ENCODE assay signal across 8 cellular contexts in genomic region chr1:174022976-174023277, GRCh38. TPM values are rescaled to one million over a fixed set of nuclear protein-coding genes. Genes with fewer than 3 reads are reported as not detected.
DNase-seq lines count a peak whose midpoint lies in the region; ATAC-seq, FAIRE-seq and TF ChIP-seq lines count a peak whose summit lies in the region.

No MANE protein-coding gene starts in this region.

- H3K4me3 Mint-ChIP-seq in CD8-positive, alpha-beta T cell, result peak overlapping the region; percentile 95

- no peaks in the 10 kb centered on the region for H3K9me1 ChIP-seq in endothelial cell of umbilical vein (replicated peaks; ENCODE audit: control insufficient read depth, extremely low read depth, insufficient read depth, low read length)

- dilution Hi-C loops in endothelial cell of umbilical vein (cut with MboI; ENCODE audit: extremely low pct_ligation_motif_present, low sequenced_read_pairs), result no loop called here

- no peak for TF ChIP-seq POLR2A in endothelial cell of umbilical vein (IDR thresholded peaks at IDR 0.05; ENCODE audit: low read depth, low read length)

- H3K36me3 ChIP-seq in CD8-positive, alpha-beta T cell (ENCODE audit: insufficient read depth, low read length), result no peaks in the 10 kb centered on the region
- H3K36me3 ChIP-seq in OCI-LY3 (replicated peaks; ENCODE audit: low read depth, low read length) (peaks cover 14% of the 10 kb centered on the region), endothelial cell of umbilical vein (ENCODE audit: control insufficient read depth in 2 of 2, extremely low read depth in 1 of 2, insufficient read depth in 2 of 2, low read length in 2 of 2) (no peaks in the 10 kb centered on the region), pancreas (no peaks in the 10 kb centered on the region)

- no peak for FAIRE-seq in endothelial cell of umbilical vein (lab: Jason Lieb, UNC)
- FAIRE-seq in pancreas (lab: Jason Lieb, UNC), result no peak
- FAIRE-seq in frontal cortex (lab: Jason Lieb, UNC), result no peak

- intact Hi-C loops in CD8-positive, alpha-beta T cell (cut with DNase I, micrococcal nuclease), result loop anchor here (1.0 to 5.0 kb wide), 11 partner anchors 136 to 1491 kb away; partner anchors contain the start of genes CENPL (in 2 of the 2), DARS2 (in 2 of the 2), KLHL20 (in 2 of the 2) and MRPS14 (in 2 of the 2)
- intact Hi-C loops in endothelial cell of umbilical vein (cut with micrococcal nuclease), result loop anchor here (1.0 to 10.0 kb wide), 5 partner anchors 136 to 1116 kb away; partner anchors contain the start of genes KLHL20, PRDX6, RABGAP1L and ZBTB37
- intact Hi-C loops in pancreas (cut with DNase I), result no loop called here

- H4K20me1 ChIP-seq in OCI-LY3 (ENCODE audit: insufficient read depth, low read length) (peaks cover 33% of the 10 kb centered on the region), endothelial cell of umbilical vein (replicated peaks; ENCODE audit: control insufficient read depth, extremely low read depth, insufficient read depth, low read length) (peaks cover 11% of the 10 kb centered on the region)

- no peak for ATAC-seq in CD8-positive, alpha-beta T cell
- no peak for ATAC-seq in pancreas

- peak overlapping the region; percentile 93 for H3K27ac ChIP-seq in CD8-positive, alpha-beta T cell (ENCODE audit: low read depth, low read length)
- H3K27ac ChIP-seq in OCI-LY3 (ENCODE audit: low read length) (no peak overlapping the region), endothelial cell of umbilical vein (ENCODE audit: insufficient read depth, low read depth, low read length) (peak overlapping the region; percentile 88), pancreas (peak overlapping the region; percentile 81 to 96 (median 92))

- H3K9ac ChIP-seq in OCI-LY3 (ENCODE audit: low read length) (peak overlapping the region; percentile 81), endothelial cell of umbilical vein (replicated peaks; ENCODE audit: extremely low read depth, insufficient read depth, low read length) (peak overlapping the region; percentile 93)

- no peak for TF ChIP-seq CTCF in CD8-positive, alpha-beta T cell (IDR thresholded peaks at IDR 0.05)
- TF ChIP-seq CTCF in OCI-LY3 (IDR thresholded peaks at IDR 0.05; ENCODE audit: low read depth, low read length) (no peak), endothelial cell of umbilical vein (IDR thresholded peaks at IDR 0.05; ENCODE audit: extremely low read depth in 1 of 2, insufficient read depth in 1 of 2, low read depth in 1 of 2, low read length in 2 of 2) (no peak), pancreas (IDR thresholded peaks at IDR 0.05) (no peak)

- POLR2A ChIA-PET in CD8-positive, alpha-beta T cell (lab: Charles Lee), result interaction anchor here (1.4 to 2.0 kb wide), 6 partner anchors 11 to 977 kb away, joined by 3 to 8 read pairs (median 6); partner anchors contain the start of genes CACYBP, DARS2, GAS5 and ZBTB37
- POLR2A ChIA-PET in endothelial cell of umbilical vein (lab: Charles Lee), result interaction anchor here (0.5 to 1.0 kb wide), 3 partner anchors 153 to 158 kb away, joined by 3 to 4 read pairs (median 4); partner anchors contain the start of gene ZBTB37

- H3K79me2 ChIP-seq in OCI-LY3 (ENCODE audit: low read length), result peaks cover 42% of the 10 kb centered on the region
- peaks cover 42% of the 10 kb centered on the region for H3K79me2 ChIP-seq in endothelial cell of umbilical vein (ENCODE audit: control insufficient read depth, insufficient read depth, low read length)

- DNase-seq in CD8-positive, alpha-beta T cell, result no peak
- no peak for DNase-seq in endothelial cell of umbilical vein (ENCODE audit: low read depth, low spot score)
- DNase-seq in pancreas, result no peak
- no peak for DNase-seq in frontal cortex (ENCODE audit: low spot score in 2 of 2)
- DNase-seq in HUDEP-2 (lab: John Stamatoyannopoulos, UW; ENCODE audit: unreplicated experiment in 76 of 76), result no peak
- no peak for DNase-seq in NCI-H1417 treated with DMSO at 0.1 percent for 48 hours (lab: John Stamatoyannopoulos, UW)
- no peak for DNase-seq in NCI-H2081 (lab: John Stamatoyannopoulos, UW)

- no peaks in the 10 kb centered on the region for H3K9me3 Mint-ChIP-seq in CD8-positive, alpha-beta T cell

- peak overlapping the region; percentile 94 for H3K4me3 ChIP-seq in CD8-positive, alpha-beta T cell (ENCODE audit: low read depth, low read length)
- H3K4me3 ChIP-seq in OCI-LY3 (ENCODE audit: low read length) (peak overlapping the region; percentile 85), endothelial cell of umbilical vein (replicated peaks in 1 of 3; ENCODE audit: insufficient read depth in 1 of 3, low read depth in 1 of 3, low read length in 3 of 3) (peak overlapping the region; percentile 37 to 91 (median 87)), pancreas (peak overlapping the region in 3 of 4 donors; percentile 89 to 97 (median 93))

- peak overlapping the region; percentile 98 for H3K27ac Mint-ChIP-seq in CD8-positive, alpha-beta T cell

- BruUV-seq in endothelial cell of umbilical vein (replicated peaks; lab: Mats Ljungman, UMichigan), result no TSS peak

- H3K4me1 ChIP-seq in CD8-positive, alpha-beta T cell (ENCODE audit: insufficient read depth, low read length), result peaks cover 30% of the 10 kb centered on the region
- peaks cover 26% of the 10 kb centered on the region for H3K4me1 ChIP-seq in OCI-LY3 (ENCODE audit: low read length)
- H3K4me1 ChIP-seq in endothelial cell of umbilical vein (ENCODE audit: control insufficient read depth, extremely low read depth, insufficient read depth, low read length), result peaks cover 22% of the 10 kb centered on the region
- H3K4me1 ChIP-seq in pancreas, result peaks cover 7 to 28% (median 28%) of the 10 kb centered on the region in 3 donors

- CTCF ChIA-PET in CD8-positive, alpha-beta T cell (lab: Charles Lee), result interaction anchor here (1.5 kb wide), 1 partner anchor 195 kb away, joined by 6 read pairs; no protein-coding TSS in a partner anchor
- CTCF ChIA-PET in endothelial cell of umbilical vein (lab: Charles Lee), result interaction anchor here (1.0 to 1.4 kb wide), 2 partner anchors 108 to 195 kb away, joined by 3 to 6 read pairs; no protein-coding TSS in a partner anchor

- H3K27me3 ChIP-seq in CD8-positive, alpha-beta T cell (ENCODE audit: insufficient read depth, low read length), result no peaks in the 10 kb centered on the region
- H3K27me3 ChIP-seq in OCI-LY3 (ENCODE audit: low read depth, low read length), result no peaks in the 10 kb centered on the region
- H3K27me3 ChIP-seq in endothelial cell of umbilical vein (ENCODE audit: control insufficient read depth in 2 of 2, insufficient read depth in 2 of 2, low read length in 2 of 2), result no peaks in the 10 kb centered on the region
- H3K27me3 ChIP-seq in pancreas, result no peaks in the 10 kb centered on the region

- peaks cover 16% of the 10 kb centered on the region for H3K36me3 Mint-ChIP-seq in CD8-positive, alpha-beta T cell

- H3K9me3 ChIP-seq in CD8-positive, alpha-beta T cell (ENCODE audit: low read length), result no peaks in the 10 kb centered on the region
- H3K9me3 ChIP-seq in OCI-LY3 (ENCODE audit: insufficient read depth, low read length), result no peaks in the 10 kb centered on the region
- H3K9me3 ChIP-seq in endothelial cell of umbilical vein (replicated peaks; ENCODE audit: control insufficient read depth, insufficient read depth, low read length), result no peaks in the 10 kb centered on the region
- no peaks in the 10 kb centered on the region for H3K9me3 ChIP-seq in pancreas

- H3K4me2 ChIP-seq in OCI-LY3 (ENCODE audit: low read length) (peak overlapping the region; percentile 85), endothelial cell of umbilical vein (ENCODE audit: insufficient read depth, low read length) (peak overlapping the region; percentile 90)

- H3K4me1 Mint-ChIP-seq in CD8-positive, alpha-beta T cell (ENCODE audit: low read depth), result peaks cover 39% of the 10 kb centered on the region

- WGBS in pancreas, 2 donors, result 37 to 49% methylated on average over 4 of the region's 4 CpGs

- no peaks in the 10 kb centered on the region for H3K27me3 Mint-ChIP-seq in CD8-positive, alpha-beta T cell (ENCODE audit: low read depth)

- H2AFZ ChIP-seq in OCI-LY3 (ENCODE audit: low read depth, low read length) (peak overlapping the region; percentile 88), endothelial cell of umbilical vein (ENCODE audit: low read depth, low read length) (peak overlapping the region; percentile 78)

TF ChIP-seq in endothelial cell of umbilical vein, 7 proteins besides CTCF, POLR2A, EP300 and RAD21:
- TF ChIP-seq JUN (IDR thresholded peaks at IDR 0.05; ENCODE audit: borderline replicate concordance, insufficient read depth, insufficient read length, low read depth) (no peak), MYC (IDR thresholded peaks at IDR 0.05; ENCODE audit: low read depth, low read length) (no peak), GATA2 (IDR thresholded peaks at IDR 0.05; ENCODE audit: insufficient read depth, insufficient read length, low read depth, low read length) (no peak), POLR2AphosphoS5 (IDR thresholded peaks at IDR 0.05; ENCODE audit: insufficient read depth, low read depth, low read length) (no peak), EZH2 (IDR thresholded peaks at IDR 0.05; ENCODE audit: borderline replicate concordance, low read depth, low read length, severe bottlenecking) (no peak), MAX (IDR thresholded peaks at IDR 0.05; ENCODE audit: insufficient read depth, insufficient read length) (no peak), FOS (IDR thresholded peaks at IDR 0.05; ENCODE audit: borderline replicate concordance, insufficient read depth, low read length) (no peak)

RNA-seq across cellular contexts. Expression of gene RC3H1, which starts 0.8 kb away (rescaled TPM):
- 10 to 100 TPM; 40.2 to 41.4 TPM for total RNA-seq in CD8-positive, alpha-beta T cell
- total RNA-seq in endothelial cell of umbilical vein (30.0 and 41.4 TPM in 2 replicates), pancreas (10 to 100 TPM; 11.4 to 27.9 (median 15.2) TPM), frontal cortex (27.3 TPM)
- polyA plus RNA-seq in endothelial cell of umbilical vein (7.0 and 7.9 TPM in 2 replicates), pancreas (1 to 10 TPM; 2.7 to 4.4 TPM)
- 6.6 and 7.5 TPM in 2 replicates for polyA plus RNA-seq in endothelial cell of umbilical vein (2011; cell fraction: cytosol; rRNA removed)
- polyA plus RNA-seq in endothelial cell of umbilical vein (2011; cell fraction: nucleus; rRNA removed), result 20.5 and 24.2 TPM in 2 replicates
- polyA plus RNA-seq in endothelial cell of umbilical vein (2012), result 2.9 and 5.0 TPM in 2 replicates
- 78.9 and 80.7 TPM in 2 replicates for polyA minus RNA-seq in endothelial cell of umbilical vein
- 40.6 TPM for polyA minus RNA-seq in endothelial cell of umbilical vein (2011; cell fraction: cytosol; rRNA and poly(A)+ RNA removed)
- polyA minus RNA-seq in endothelial cell of umbilical vein (2011; cell fraction: nucleus; rRNA and poly(A)+ RNA removed), result 73.8 and 115 TPM in 2 replicates

Comparison
In these comparisons a context has a peak if more than half of its experiments do, and no peak if none do; other contexts are left out.
1. intact Hi-C loops: an anchor here in CD8-positive, alpha-beta T cell (1.0 to 5.0 kb wide) and endothelial cell of umbilical vein (1.0 to 10.0 kb wide); none called in pancreas.